In genomic region chr1:91555074-91555730, GRCh38 we compare ENCODE assay signal across 2 cellular contexts.
A peak's percentile ranks its signal among the peaks of the same experiment; 100 is the strongest.
TF ChIP-seq lines count a peak whose summit lies in the region.

No MANE protein-coding gene starts in this region.

TF ChIP-seq in IMR-90, 13 proteins besides CTCF, POLR2A, EP300 and RAD21:
- no peak for TF ChIP-seq CHD1 (IDR thresholded peaks at IDR 0.05; ENCODE audit: low read depth, low read length)
- TF ChIP-seq SMC3 (IDR thresholded peaks at IDR 0.05; ENCODE audit: low read depth, low read length), result peak; percentile 25; the same call in 1 of the 2 replicates

TF ChIP-seq in K562, 482 proteins besides CTCF, POLR2A, EP300 and RAD21:
- 0 out of 2 replicates have a peak, but pooled peaks have one; percentile 10 for TF ChIP-seq ZNF175 (CRISPR knock-in tag; IDR thresholded peaks at IDR 0.05; ENCODE audit: low read depth)
- TF ChIP-seq NFRKB (IDR thresholded peaks at IDR 0.05; ENCODE audit: low read depth), result 0 out of 2 replicates have a peak, but pooled peaks have one; percentile 6
- no peak for TF ChIP-seq XRCC3 (IDR thresholded peaks at IDR 0.05)
- TF ChIP-seq NCOA4 (IDR thresholded peaks at IDR 0.05; ENCODE audit: partially characterized antibody), result no peak
- TF ChIP-seq RBM34 (IDR thresholded peaks at IDR 0.05; ENCODE audit: borderline replicate concordance, insufficient read depth, low read length), result no peak
- TF ChIP-seq MGA (IDR thresholded peaks at IDR 0.05), result 0 out of 2 replicates have a peak, but pooled peaks have one; percentile 4
